Comparison of ENCODE assay signal across 8 cellular contexts in genomic region chr6:130848945-130849344, GRCh38. TPM values are rescaled to one million over a fixed set of nuclear protein-coding genes. Genes with fewer than 3 reads are reported as not detected.
DNase-seq lines count a peak whose midpoint lies in the region; ATAC-seq and TF ChIP-seq lines count a peak whose summit lies in the region.

No MANE protein-coding gene starts in this region.

- no peak overlapping the region for H3K4me3 ChIP-seq in right lobe of liver

- intact Hi-C loops in right lobe of liver (cut with DNase I) = no loop called here

- no peaks in the 10 kb centered on the region for H3K36me3 ChIP-seq in right lobe of liver

- DNase-seq in HCEC 1CT (peak; percentile 36), MV-4-11 (lab: John Stamatoyannopoulos, UW) (peak; percentile 46), right lobe of liver (no peak), GDM1 (lab: John Stamatoyannopoulos, UW) (no peak), NCI-H1417 treated with DMSO at 0.1 percent for 48 hours (lab: John Stamatoyannopoulos, UW) (no peak), globus pallidus (ENCODE audit: low spot score) (no peak), NCI-H1436 (lab: John Stamatoyannopoulos, UW) (no peak)

- H3K4me1 ChIP-seq in right lobe of liver = peaks cover 0 to 56% (median 6%) of the 10 kb centered on the region in 4 donors

- ATAC-seq in GM18873 (IDR thresholded peaks at IDR 0.05; ENCODE audit: low FRiP score, unreplicated experiment) (peak; percentile 76), right lobe of liver (peak; percentile 29 to 55 (median 50))

- TF ChIP-seq CTCF in right lobe of liver (IDR thresholded peaks at IDR 0.05) = no peak

- TF ChIP-seq POLR2A in right lobe of liver (IDR thresholded peaks at IDR 0.05) = no peak

- H3K27me3 ChIP-seq in right lobe of liver = no peaks in the 10 kb centered on the region

- no peaks in the 10 kb centered on the region for H3K9me3 ChIP-seq in right lobe of liver

- H3K27ac ChIP-seq in right lobe of liver = peak overlapping the region in 1 of 3 donors; percentile 58

- 96% methylated on average over 2 of the region's 2 CpGs for WGBS in right lobe of liver (ENCODE audit: insufficient coverage, low coverage, low lambda C conversion rate, missing lambda C conversion rate)

RNA-seq across cellular contexts. Expression of gene SMLR1, which starts 21.7 kb away (rescaled TPM):
- 10 to 100 TPM; 10.7 to 46.4 (median 20.1) TPM for total RNA-seq in right lobe of liver

Comparison
In these comparisons a context has a peak if more than half of its experiments do, and no peak if none do; other contexts are left out.
1. DNase-seq: peak in HCEC 1CT (single experiment) and MV-4-11 (single experiment); none in right lobe of liver (0 of 3), GDM1 (single experiment), NCI-H1417 treated with DMSO at 0.1 percent for 48 hours (single experiment), globus pallidus (single experiment) and NCI-H1436 (single experiment).